1 cellular context compared by ENCODE assay signal in genomic region chr22:42361523-42361922, GRCh38.
TF ChIP-seq lines count a peak whose summit lies in the region.

No MANE protein-coding gene starts in this region.

TF ChIP-seq in WTC11, 78 proteins besides CTCF, POLR2A, EP300 and RAD21 (continued from another document):
- TF ChIP-seq USF1 (CRISPR knock-in tag; IDR thresholded peaks at IDR 0.05) = no peak
- no peak for TF ChIP-seq TEAD4 (CRISPR knock-in tag; IDR thresholded peaks at IDR 0.05)
- TF ChIP-seq ZNF423 (CRISPR knock-in tag; IDR thresholded peaks at IDR 0.05) = no peak
- no peak for TF ChIP-seq EMX1 (CRISPR knock-in tag; IDR thresholded peaks at IDR 0.05)
- no peak for TF ChIP-seq HMGA2 (CRISPR knock-in tag; IDR thresholded peaks at IDR 0.05)
- TF ChIP-seq ATF6 (CRISPR knock-in tag; IDR thresholded peaks at IDR 0.05) = no peak
- TF ChIP-seq SMAD3 (CRISPR knock-in tag; IDR thresholded peaks at IDR 0.05; ENCODE audit: borderline replicate concordance) = no peak
- TF ChIP-seq GTF2I (CRISPR knock-in tag; conservative IDR thresholded peaks at IDR 0.05) = no peak
- TF ChIP-seq ZNF281 (CRISPR knock-in tag; IDR thresholded peaks at IDR 0.05) = no peak
- no peak for TF ChIP-seq GRHL2 (CRISPR knock-in tag; IDR thresholded peaks at IDR 0.05; ENCODE audit: insufficient replicate concordance, severe bottlenecking)
- no peak for TF ChIP-seq ARID4B (CRISPR knock-in tag; IDR thresholded peaks at IDR 0.05; ENCODE audit: borderline replicate concordance)
